ENCODE assay signal across 15 cellular contexts in the genomic region with DNA sequence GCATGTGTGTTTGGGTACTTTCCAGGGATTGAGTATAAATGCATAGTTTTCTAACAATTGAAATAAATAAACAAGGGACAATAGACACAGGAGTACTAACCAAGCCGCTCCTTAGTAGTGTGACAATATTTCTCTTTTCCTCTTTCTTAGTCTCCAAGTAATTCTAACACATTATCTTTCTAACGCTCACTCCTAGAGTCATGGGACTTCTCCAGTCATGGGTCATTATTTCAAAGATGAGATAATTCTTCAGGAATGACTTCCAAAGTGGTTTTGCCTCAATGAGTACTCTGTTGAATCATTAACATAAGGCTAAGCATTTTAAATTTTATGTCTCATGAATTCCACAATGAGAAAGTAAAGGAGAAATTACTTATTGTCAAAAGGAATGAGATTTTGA.
DNase-seq lines count a peak whose midpoint lies in the region; ATAC-seq, FAIRE-seq and TF ChIP-seq lines count a peak whose summit lies in the region.
"Had no signal": no experiment of that assay in that cellular context is flagged by ENCODE, and none has a peak within 500 bp of the region (broad histone marks: within the 10 kb centered on the region; RNA-seq: fewer than 3 reads in every experiment).

No MANE protein-coding gene starts in this region.

- no peaks in the 10 kb centered on the region for H3K27me3 ChIP-seq in hepatocyte
- H3K27me3 ChIP-seq: neutrophil, spleen had no signal

- no peaks in the 10 kb centered on the region for H3K9me3 ChIP-seq in hepatocyte (ENCODE audit: low read depth)
- H3K9me3 ChIP-seq: neutrophil, spleen, thoracic aorta had no signal

- no peaks in the 10 kb centered on the region for H3K36me3 ChIP-seq in hepatocyte (replicated peaks; ENCODE audit: insufficient read depth, low read depth)
- H3K36me3 ChIP-seq: neutrophil, spleen, thoracic aorta had no signal

- H3K4me2 ChIP-seq in hepatocyte = no peak overlapping the region

- H3K27ac ChIP-seq in hepatocyte = no peak overlapping the region
- H3K27ac ChIP-seq: dorsolateral prefrontal cortex, neutrophil, spleen, thoracic aorta had no signal

- no peak overlapping the region for H3K4me3 ChIP-seq in hepatocyte
- H3K4me3 ChIP-seq: dorsolateral prefrontal cortex, spleen, thoracic aorta had no signal

- WGBS in hepatocyte (ENCODE audit: low lambda C conversion rate, missing lambda C conversion rate) = 65% methylated on average over 2 of the region's 2 CpGs

- ATAC-seq in HG02885 (IDR thresholded peaks at IDR 0.05; ENCODE audit: poor library complexity, unreplicated experiment) = no peak
- ATAC-seq: Right ventricle myocardium inferior had no signal

- H2AFZ ChIP-seq in hepatocyte = no peak overlapping the region

- peak; percentile 89 for FAIRE-seq in H54 (lab: Jason Lieb, UNC)

- TF ChIP-seq POLR2A in H54 (IDR thresholded peaks at IDR 0.05; ENCODE audit: low read depth, low read length) = no peak

- no peaks in the 10 kb centered on the region for H3K9me2 ChIP-seq in hepatocyte (replicated peaks; ENCODE audit: insufficient read depth)

- no peak for TF ChIP-seq CTCF in hepatocyte (IDR thresholded peaks at IDR 0.05; ENCODE audit: poor library complexity)

- H4K20me1 ChIP-seq in hepatocyte (ENCODE audit: insufficient read depth, poor library complexity, severe bottlenecking) = no peaks in the 10 kb centered on the region

- DNase-seq in H54 (ENCODE audit: insufficient read length, low spot score) = no peak
- DNase-seq in amniotic epithelial cell (ENCODE audit: low read depth) = peak; percentile 79
- peak; percentile 85 for DNase-seq in foreskin melanocyte
- no peak for DNase-seq in HuH-7 (ENCODE audit: low spot score)
- no peak for DNase-seq in NCI-H82 treated with DMSO at 0.1 percent for 48 hours (lab: John Stamatoyannopoulos, UW; ENCODE audit: unreplicated experiment)
- no peak for DNase-seq in hepatocyte (ENCODE audit: low spot score)
- DNase-seq: dorsolateral prefrontal cortex, head of caudate nucleus, NCI-H1417 treated with DMSO at 0.1 percent for 48 hours, NCI-H524, spleen had no signal

- H3K79me2 ChIP-seq in hepatocyte = no peaks in the 10 kb centered on the region

- no peaks in the 10 kb centered on the region for H3K4me1 ChIP-seq in hepatocyte (ENCODE audit: insufficient read depth)
- H3K4me1 ChIP-seq: spleen had no signal

Comparison
In these comparisons a context has a peak if more than half of its experiments do, and no peak if none do; other contexts are left out.
1. DNase-seq: peak in amniotic epithelial cell (single experiment) and foreskin melanocyte (single experiment); none in H54 (single experiment), HuH-7 (single experiment), NCI-H82 treated with DMSO at 0.1 percent for 48 hours (single experiment) and hepatocyte (single experiment).